ENCODE assay signal across 23 cellular contexts in the genomic region with DNA sequence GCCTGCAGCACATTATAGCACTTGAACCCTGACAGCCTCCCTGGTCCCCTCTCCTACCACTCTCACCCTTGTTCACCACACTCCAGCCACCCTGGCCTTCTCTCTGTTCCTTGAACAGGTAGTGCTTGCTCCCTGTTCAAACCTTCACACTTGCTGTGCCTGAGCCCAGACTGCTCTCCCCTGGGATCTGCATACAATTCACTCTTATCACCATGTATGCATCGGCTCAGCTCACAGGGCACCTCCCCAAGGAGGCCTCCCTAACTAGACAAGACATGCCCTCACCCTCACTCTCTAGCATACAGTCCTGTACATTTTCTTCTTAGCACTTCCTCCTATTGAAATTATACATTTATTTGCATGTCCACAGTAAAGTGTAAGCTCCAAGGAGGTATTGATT. TPM values are rescaled to one million over a fixed set of nuclear protein-coding genes. Genes with fewer than 3 reads are reported as not detected.
DNase-seq lines count a peak whose midpoint lies in the region; ATAC-seq lines count a peak whose summit lies in the region.
"Had no signal": no experiment of that assay in that cellular context is flagged by ENCODE, and none has a peak within 500 bp of the region (broad histone marks: within the 10 kb centered on the region; RNA-seq: fewer than 3 reads in every experiment).

No MANE protein-coding gene starts in this region.

- WGBS in mesendoderm (ENCODE audit: extremely low coverage, insufficient coverage, low lambda C conversion rate): no CpG with 5 or more reads among the region's 1 CpG

- H3K4ac ChIP-seq in mesendoderm (ENCODE audit: low read depth, low read length): no peak overlapping the region

- no peak overlapping the region for H3K4me3 ChIP-seq in mesendoderm (ENCODE audit: low read length)
- H3K4me3 ChIP-seq: psoas muscle, SK-N-MC had no signal

- no peaks in the 10 kb centered on the region for H3K36me3 ChIP-seq in mesendoderm (ENCODE audit: control insufficient read depth, insufficient read depth, low read length)

- H3K79me2 ChIP-seq in mesendoderm (ENCODE audit: control insufficient read depth, insufficient read depth, low read length): no peaks in the 10 kb centered on the region

- no peak overlapping the region for H3K9ac ChIP-seq in mesendoderm (ENCODE audit: low read length)

- H3K18ac ChIP-seq in mesendoderm (ENCODE audit: low read length): no peak overlapping the region

- H3K23ac ChIP-seq in mesendoderm (ENCODE audit: low read length): no peak overlapping the region

- ATAC-seq in GM19463 (IDR thresholded peaks at IDR 0.05; ENCODE audit: unreplicated experiment): peak; percentile 39
- no peak for ATAC-seq in HG02571 (IDR thresholded peaks at IDR 0.05; ENCODE audit: unreplicated experiment)
- ATAC-seq: activated CD8-positive, alpha-beta T cell treated with anti-CD3 and anti-CD28 coated beads, Interleukin-2, amount 10 ng/mL, durations not matched to agents 7 days and 5 days; Panc1 had no signal

- DNase-seq in NCI-H1436 (lab: John Stamatoyannopoulos, UW): peak; percentile 64
- no peak for DNase-seq in caudate nucleus (lab: John Stamatoyannopoulos, UW)
- DNase-seq in mesendoderm: peak; percentile 88
- DNase-seq in SW 1271 (lab: John Stamatoyannopoulos, UW): no peak
- DNase-seq in pons (ENCODE audit: low spot score): no peak
- DNase-seq: activated CD8-positive, alpha-beta T cell treated with anti-CD3 and anti-CD28 coated beads, Interleukin-2, amount 10 ng/mL, durations not matched to agents 7 days and 5 days; activated naive CD8-positive, alpha-beta T cell treated with anti-CD3 and anti-CD28 coated beads for 36 hours; AML-193; Caco-2; hypothalamus; KBM-7; kidney; NCI-H2081 treated with DMSO at 0.1 percent for 48 hours; NCI-H774; nephron progenitor cell; psoas muscle; small intestine; stimulated activated CD4-positive, alpha-beta T cell treated with anti-CD3 and anti-CD28 coated beads, Interleukin-4, amount 100 ng/mL, for 4 hours; T-helper 9 cell had no signal

- peak overlapping the region; percentile 42 for H3K27ac ChIP-seq in caudate nucleus (ENCODE audit: low read depth, low read length)
- H3K27ac ChIP-seq in mesendoderm (ENCODE audit: low read depth, low read length): no peak overlapping the region
- H3K27ac ChIP-seq: psoas muscle, SK-N-MC had no signal

- no peak overlapping the region for H3K4me2 ChIP-seq in mesendoderm (ENCODE audit: low read length)

- H3K56ac ChIP-seq in mesendoderm (ENCODE audit: low read length): peak overlapping the region; percentile 60

- no peaks in the 10 kb centered on the region for H3K27me3 ChIP-seq in mesendoderm (ENCODE audit: insufficient read depth, low read length, poor library complexity)

- no peak overlapping the region for H4K5ac ChIP-seq in mesendoderm (ENCODE audit: low read length)

- H2AK5ac ChIP-seq in mesendoderm (ENCODE audit: low read length): no peak overlapping the region

- peaks cover 1% of the 10 kb centered on the region for H3K4me1 ChIP-seq in mesendoderm (ENCODE audit: control insufficient read depth, low read depth, low read length)
- H3K4me1 ChIP-seq: Caco-2 had no signal

- H4K8ac ChIP-seq in mesendoderm (ENCODE audit: low read depth, low read length): no peak overlapping the region

- H2BK15ac ChIP-seq in mesendoderm (replicated peaks; ENCODE audit: low read depth): no peak overlapping the region

- H2BK120ac ChIP-seq in mesendoderm (ENCODE audit: low read depth, low read length): no peak overlapping the region

- no peaks in the 10 kb centered on the region for H3K79me1 ChIP-seq in mesendoderm (ENCODE audit: low read length)

- H2BK5ac ChIP-seq in mesendoderm (ENCODE audit: low read length): no peak overlapping the region

RNA-seq across cellular contexts. Expression of gene FAM13C, which starts 59.3 kb away (rescaled TPM):
- 0.79 TPM for polyA plus RNA-seq in mesendoderm (2013, experiment 1 of 2)
- polyA plus RNA-seq in mesendoderm (2013, experiment 2 of 2): 1.1 TPM

Comparison
In these comparisons a context has a peak if more than half of its experiments do, and no peak if none do; other contexts are left out.
1. DNase-seq: peak in NCI-H1436 (single experiment) and mesendoderm (single experiment); none in caudate nucleus (0 of 61), SW 1271 (0 of 2) and pons (single experiment).